Comparison of ENCODE assay signal across 14 cellular contexts in the genomic region with DNA sequence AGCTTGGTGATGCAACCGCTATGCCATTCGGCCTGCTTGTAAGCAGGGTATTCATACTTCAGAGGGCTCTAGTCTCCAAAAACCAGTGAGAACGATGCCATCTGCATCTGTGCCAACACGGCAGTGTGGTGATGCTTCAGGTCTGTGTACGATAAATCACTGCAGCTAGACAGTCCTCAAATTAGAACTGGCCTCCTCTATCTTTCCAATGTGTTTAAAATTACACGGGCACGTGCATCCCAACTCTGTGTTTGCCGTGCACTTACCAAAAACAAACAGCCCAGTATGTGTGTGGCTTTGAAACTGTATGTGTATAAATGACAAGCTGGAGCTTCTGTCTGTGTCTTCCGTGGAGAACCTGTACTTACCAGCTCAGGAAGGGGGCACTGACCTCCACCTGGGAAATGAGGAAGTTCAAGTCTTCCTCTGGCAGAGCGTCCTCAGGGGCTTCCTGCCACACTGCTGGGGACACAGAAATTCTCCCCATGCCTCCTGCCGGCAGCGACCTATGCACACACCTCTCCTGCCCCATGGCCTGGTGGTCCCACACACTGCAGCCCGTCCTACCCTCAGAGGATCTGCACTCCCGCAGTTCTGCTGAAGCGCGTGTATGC. TPM values are rescaled to one million over a fixed set of nuclear protein-coding genes. Genes with fewer than 3 reads are reported as not detected.
A peak's percentile ranks its signal among the peaks of the same experiment; 100 is the strongest.
DNase-seq lines count a peak whose midpoint lies in the region; FAIRE-seq and TF ChIP-seq lines count a peak whose summit lies in the region.
"Had no signal": no experiment of that assay in that cellular context is flagged by ENCODE, and none has a peak within 500 bp of the region (broad histone marks: within the 10 kb centered on the region; RNA-seq: fewer than 3 reads in every experiment).

No MANE protein-coding gene starts in this region.

- CTCF ChIA-PET in activated naive CD4-positive, alpha-beta T cell treated with anti-CD3 and anti-CD28 coated beads, Interleukin-2, amount 10 ng/mL, durations not matched to agents 7 days and 5 days (lab: Charles Lee) = no interaction called here
- CTCF ChIA-PET in endothelial cell of umbilical vein (lab: Charles Lee) = no interaction called here

- peaks cover 7% of the 10 kb centered on the region for H3K4me1 ChIP-seq in endothelial cell of umbilical vein (ENCODE audit: control insufficient read depth, extremely low read depth, insufficient read depth, low read length)

- H3K4me1 Mint-ChIP-seq in activated naive CD4-positive, alpha-beta T cell treated with anti-CD3 and anti-CD28 coated beads, Interleukin-2, amount 10 ng/mL, durations not matched to agents 7 days and 5 days = peaks cover 12% of the 10 kb centered on the region
- H3K4me1 Mint-ChIP-seq: central memory CD8-positive, alpha-beta T cell had no signal

- no peak for FAIRE-seq in endothelial cell of umbilical vein (lab: Jason Lieb, UNC)
- FAIRE-seq: GM18507 had no signal

- H2AFZ ChIP-seq in endothelial cell of umbilical vein (ENCODE audit: low read depth, low read length) = no peak overlapping the region

- POLR2A ChIA-PET in endothelial cell of umbilical vein (lab: Charles Lee) = no interaction called here

- no peak overlapping the region for H3K9ac ChIP-seq in endothelial cell of umbilical vein (replicated peaks; ENCODE audit: extremely low read depth, insufficient read depth, low read length)

- TF ChIP-seq CTCF in endothelial cell of umbilical vein (IDR thresholded peaks at IDR 0.05; ENCODE audit: extremely low read depth in 1 of 2, insufficient read depth in 1 of 2, low read depth in 1 of 2, low read length in 2 of 2) = no peak

- H3K36me3 Mint-ChIP-seq in activated naive CD4-positive, alpha-beta T cell treated with anti-CD3 and anti-CD28 coated beads, Interleukin-2, amount 10 ng/mL, durations not matched to agents 7 days and 5 days = peaks cover 53% of the 10 kb centered on the region

- H3K9me3 ChIP-seq in endothelial cell of umbilical vein (replicated peaks; ENCODE audit: control insufficient read depth, insufficient read depth, low read length) = no peaks in the 10 kb centered on the region

- no peaks in the 10 kb centered on the region for H3K27me3 Mint-ChIP-seq in activated naive CD4-positive, alpha-beta T cell treated with anti-CD3 and anti-CD28 coated beads, Interleukin-2, amount 10 ng/mL, durations not matched to agents 7 days and 5 days
- H3K27me3 Mint-ChIP-seq: activated naive CD8-positive, alpha-beta T cell; central memory CD8-positive, alpha-beta T cell had no signal

- peaks cover 2% of the 10 kb centered on the region for H3K79me2 ChIP-seq in endothelial cell of umbilical vein (ENCODE audit: control insufficient read depth, insufficient read depth, low read length)

- dilution Hi-C loops in endothelial cell of umbilical vein (cut with MboI; ENCODE audit: extremely low pct_ligation_motif_present, low sequenced_read_pairs) = no loop called here

- no peaks in the 10 kb centered on the region for H4K20me1 ChIP-seq in endothelial cell of umbilical vein (replicated peaks; ENCODE audit: control insufficient read depth, extremely low read depth, insufficient read depth, low read length)

- TF ChIP-seq POLR2A in endothelial cell of umbilical vein (IDR thresholded peaks at IDR 0.05; ENCODE audit: low read depth, low read length) = no peak

- H3K9me3 Mint-ChIP-seq in activated naive CD4-positive, alpha-beta T cell treated with anti-CD3 and anti-CD28 coated beads, Interleukin-2, amount 10 ng/mL, durations not matched to agents 7 days and 5 days = peaks cover 2% of the 10 kb centered on the region
- H3K9me3 Mint-ChIP-seq: central memory CD8-positive, alpha-beta T cell had no signal

- H3K36me3 ChIP-seq in endothelial cell of umbilical vein (ENCODE audit: control insufficient read depth in 2 of 2, extremely low read depth in 1 of 2, insufficient read depth in 2 of 2, low read length in 2 of 2) = peaks cover 7 to 14% of the 10 kb centered on the region in 2 experiments

- peak overlapping the region; percentile 3 for H3K27ac Mint-ChIP-seq in activated naive CD4-positive, alpha-beta T cell treated with anti-CD3 and anti-CD28 coated beads, Interleukin-2, amount 10 ng/mL, durations not matched to agents 7 days and 5 days

- no peak overlapping the region for H3K4me3 ChIP-seq in endothelial cell of umbilical vein (replicated peaks in 1 of 3; ENCODE audit: insufficient read depth in 1 of 3, low read depth in 1 of 3, low read length in 3 of 3)

- H3K27me3 ChIP-seq in endothelial cell of umbilical vein (ENCODE audit: control insufficient read depth in 2 of 2, insufficient read depth in 2 of 2, low read length in 2 of 2) = no peaks in the 10 kb centered on the region

- H3K27ac ChIP-seq in endothelial cell of umbilical vein (ENCODE audit: insufficient read depth, low read depth, low read length) = peak overlapping the region; percentile 16

- no TSS peak for BruUV-seq in endothelial cell of umbilical vein (replicated peaks; lab: Mats Ljungman, UMichigan)

- no peak overlapping the region for H3K4me3 Mint-ChIP-seq in activated naive CD4-positive, alpha-beta T cell treated with anti-CD3 and anti-CD28 coated beads, Interleukin-2, amount 10 ng/mL, durations not matched to agents 7 days and 5 days
- H3K4me3 Mint-ChIP-seq: activated naive CD8-positive, alpha-beta T cell; central memory CD8-positive, alpha-beta T cell had no signal

- no peaks in the 10 kb centered on the region for H3K9me1 ChIP-seq in endothelial cell of umbilical vein (replicated peaks; ENCODE audit: control insufficient read depth, extremely low read depth, insufficient read depth, low read length)

- no peak overlapping the region for H3K4me2 ChIP-seq in endothelial cell of umbilical vein (ENCODE audit: insufficient read depth, low read length)

- intact Hi-C loops in endothelial cell of umbilical vein (cut with micrococcal nuclease) = no loop called here

- DNase-seq in activated naive CD4-positive, alpha-beta T cell treated with anti-CD3 and anti-CD28 coated beads, Interleukin-2, amount 10 ng/mL, durations not matched to agents 7 days and 5 days = no peak
- no peak for DNase-seq in activated naive CD4-positive, alpha-beta T cell treated with Interleukin-2 at 50 U/mL for 16 hours
- DNase-seq in NCI-H2081 treated with DMSO at 0.1 percent for 48 hours (lab: John Stamatoyannopoulos, UW) (peak; percentile 27), endothelial cell of umbilical vein (ENCODE audit: low read depth, low spot score) (no peak), ureter (ENCODE audit: low spot score) (peak; percentile 23), iPS-NIHi11 (ENCODE audit: low spot score) (no peak), NCI-H1930 (lab: John Stamatoyannopoulos, UW) (no peak), retina (no peak)
- DNase-seq: mesendoderm; stimulated activated CD4-positive, alpha-beta T cell treated with anti-CD3 and anti-CD28 coated beads, Interleukin-2, amount 100 ng/mL, for 24 hours; T1000 had no signal

TF ChIP-seq in endothelial cell of umbilical vein, 7 proteins besides CTCF, POLR2A, EP300 and RAD21:
- TF ChIP-seq MYC (IDR thresholded peaks at IDR 0.05; ENCODE audit: low read depth, low read length) (no peak), POLR2AphosphoS5 (IDR thresholded peaks at IDR 0.05; ENCODE audit: insufficient read depth, low read depth, low read length) (no peak), JUN (IDR thresholded peaks at IDR 0.05; ENCODE audit: borderline replicate concordance, insufficient read depth, insufficient read length, low read depth) (no peak), FOS (IDR thresholded peaks at IDR 0.05; ENCODE audit: borderline replicate concordance, insufficient read depth, low read length) (no peak)

RNA-seq across cellular contexts. Expression of a gene that starts 12.3 kb away (rescaled TPM):
- total RNA-seq in endothelial cell of umbilical vein (55.6 and 57.8 TPM in 2 replicates), ureter (36.5 TPM)
- 49.8 and 56.3 TPM in 2 replicates for polyA plus RNA-seq in endothelial cell of umbilical vein
- 60.2 and 65.5 TPM in 2 replicates for polyA plus RNA-seq in endothelial cell of umbilical vein (2011; cell fraction: cytosol; rRNA removed)
- polyA plus RNA-seq in endothelial cell of umbilical vein (2011; cell fraction: nucleus; rRNA removed) = 55.0 and 80.6 TPM in 2 replicates
- polyA plus RNA-seq in endothelial cell of umbilical vein (2012) = 53.5 and 68.5 TPM in 2 replicates
- polyA minus RNA-seq in endothelial cell of umbilical vein = 9.9 and 16.5 TPM in 2 replicates
- polyA minus RNA-seq in endothelial cell of umbilical vein (2011; cell fraction: cytosol; rRNA and poly(A)+ RNA removed) = 16.0 TPM
- polyA minus RNA-seq in endothelial cell of umbilical vein (2011; cell fraction: nucleus; rRNA and poly(A)+ RNA removed) = 32.0 and 32.4 TPM in 2 replicates

Comparison
In these comparisons a context has a peak if more than half of its experiments do, and no peak if none do; other contexts are left out.
1. DNase-seq: peak in NCI-H2081 treated with DMSO at 0.1 percent for 48 hours (single experiment) and ureter (single experiment); none in activated naive CD4-positive, alpha-beta T cell treated with anti-CD3 and anti-CD28 coated beads, Interleukin-2, amount 10 ng/mL, durations not matched to agents 7 days and 5 days (single experiment), activated naive CD4-positive, alpha-beta T cell treated with Interleukin-2 at 50 U/mL for 16 hours (single experiment), endothelial cell of umbilical vein (single experiment), iPS-NIHi11 (single experiment), NCI-H1930 (0 of 2) and retina (single experiment).